Comparison of ENCODE assay signal across 20 cellular contexts in genomic region chr2:236579746-236580315, GRCh38. TPM values are rescaled to one million over a fixed set of nuclear protein-coding genes. Genes with fewer than 3 reads are reported as not detected.
DNase-seq lines count a peak whose midpoint lies in the region; ATAC-seq and TF ChIP-seq lines count a peak whose summit lies in the region.
"Had no signal": no experiment of that assay in that cellular context is flagged by ENCODE, and none has a peak within 500 bp of the region (broad histone marks: within the 10 kb centered on the region; RNA-seq: fewer than 3 reads in every experiment).

No MANE protein-coding gene starts in this region.

- H2AFZ ChIP-seq in SK-N-SH (ENCODE audit: low read depth), result no peak overlapping the region

- no peaks in the 10 kb centered on the region for H3K27me3 Mint-ChIP-seq in natural killer cell treated with Interleukin-12 subunit alpha and Interleukin-12 subunit beta and Interleukin-15 and Interleukin-18, amount 100 ng/mL, for 72 hours
- H3K27me3 Mint-ChIP-seq: activated naive CD8-positive, alpha-beta T cell treated with anti-CD3 and anti-CD28 coated beads, Interleukin-2, amount 50 U/mL, for 24 hours; effector memory CD8-positive, alpha-beta T cell had no signal

- DNase-seq in DMS 273 (lab: John Stamatoyannopoulos, UW; ENCODE audit: unreplicated experiment) (peak; percentile 10), DMS 273 treated with DMSO at 0.1 percent for 48 hours (lab: John Stamatoyannopoulos, UW) (no peak), coronary artery (ENCODE audit: low spot score) (no peak), thoracic aorta (ENCODE audit: low spot score) (no peak), NCI-H1092 treated with DMSO at 0.1 percent for 48 hours (lab: John Stamatoyannopoulos, UW) (no peak), SK-N-SH (no peak)
- no peak for DNase-seq in natural killer cell treated with Interleukin-12 subunit alpha and Interleukin-12 subunit beta and Interleukin-15 and Interleukin-18, amount 100 ng/mL, for 72 hours (ENCODE audit: low spot score)
- DNase-seq: activated naive CD8-positive, alpha-beta T cell treated with anti-CD3 and anti-CD28 coated beads, Interleukin-2, amount 50 U/mL, for 24 hours; DMS153; effector memory CD8-positive, alpha-beta T cell; NCI-H1417; NCI-H2171 treated with DMSO at 0.1 percent for 48 hours; small intestine; T-helper 1 cell had no signal

- H3K36me3 Mint-ChIP-seq in natural killer cell treated with Interleukin-12 subunit alpha and Interleukin-12 subunit beta and Interleukin-15 and Interleukin-18, amount 100 ng/mL, for 72 hours, result peaks cover 12% of the 10 kb centered on the region

- no peak overlapping the region for H3K9ac ChIP-seq in muscle layer of colon (ENCODE audit: low read length)
- no peak overlapping the region for H3K9ac ChIP-seq in SK-N-SH
- H3K9ac ChIP-seq: BLaER1 had no signal

- H3K36me3 ChIP-seq in muscle layer of colon (ENCODE audit: insufficient read depth, low read length) (peaks cover 22% of the 10 kb centered on the region), thoracic aorta (peaks cover 22% of the 10 kb centered on the region), SK-N-SH (replicated peaks in 1 of 2; ENCODE audit: control insufficient read depth in 1 of 2, insufficient read depth in 2 of 2, low read length in 1 of 2) (no peaks in the 10 kb centered on the region)
- H3K36me3 ChIP-seq: BLaER1, HAP-1 had no signal

- no peak for ATAC-seq in thoracic aorta (ENCODE audit: insufficient number of reproducible peaks, low FRiP score, low read depth)
- ATAC-seq in natural killer cell treated with Interleukin-12 subunit alpha and Interleukin-12 subunit beta and Interleukin-15 and Interleukin-18, amount 100 ng/mL, for 72 hours, result no peak
- ATAC-seq: activated naive CD8-positive, alpha-beta T cell treated with anti-CD3 and anti-CD28 coated beads, Interleukin-2, amount 50 U/mL, for 24 hours; effector memory CD8-positive, alpha-beta T cell had no signal

- TF ChIP-seq RAD21 in SK-N-SH (IDR thresholded peaks at IDR 0.05; ENCODE audit: low read length), result no peak

- H3K27me3 ChIP-seq in muscle layer of colon (ENCODE audit: control insufficient read depth in 1 of 2, insufficient read depth in 2 of 2, low read length in 2 of 2) (no peaks in the 10 kb centered on the region), thoracic aorta (replicated peaks; ENCODE audit: insufficient read depth) (no peaks in the 10 kb centered on the region), SK-N-SH (ENCODE audit: insufficient read depth) (no peaks in the 10 kb centered on the region; the same call in 1 of the 2 replicates)
- H3K27me3 ChIP-seq: BLaER1, upper lobe of left lung had no signal

- no peaks in the 10 kb centered on the region for H3F3A ChIP-seq in SK-N-SH (replicated peaks; ENCODE audit: insufficient read depth)

- no peaks in the 10 kb centered on the region for H3K79me2 ChIP-seq in SK-N-SH (ENCODE audit: insufficient read depth)

- POLR2A ChIA-PET in SK-N-SH (lab: Yijun Ruan, JAX), result no interaction called here

- H3K9me3 ChIP-seq in muscle layer of colon (ENCODE audit: low read length) (no peaks in the 10 kb centered on the region), thoracic aorta (no peaks in the 10 kb centered on the region), SK-N-SH (no peaks in the 10 kb centered on the region)
- H3K9me3 ChIP-seq: HAP-1, upper lobe of left lung had no signal

- CTCF ChIA-PET in SK-N-SH (lab: Yijun Ruan, JAX), result no interaction called here

- no peak for TF ChIP-seq CTCF in coronary artery (IDR thresholded peaks at IDR 0.05)
- no peak for TF ChIP-seq CTCF in thoracic aorta (IDR thresholded peaks at IDR 0.05)
- no peak for TF ChIP-seq CTCF in SK-N-SH (IDR thresholded peaks at IDR 0.05)

- H3K4me1 Mint-ChIP-seq in natural killer cell treated with Interleukin-12 subunit alpha and Interleukin-12 subunit beta and Interleukin-15 and Interleukin-18, amount 100 ng/mL, for 72 hours (ENCODE audit: low read depth in 2 of 2), result peaks cover 0 to 4% of the 10 kb centered on the region in 2 donors
- H3K4me1 Mint-ChIP-seq: activated naive CD8-positive, alpha-beta T cell treated with anti-CD3 and anti-CD28 coated beads, Interleukin-2, amount 50 U/mL, for 24 hours had no signal

- no peak overlapping the region for H3K4me2 ChIP-seq in SK-N-SH
- H3K4me2 ChIP-seq: BLaER1 had no signal

- no peak overlapping the region for H3K4me3 Mint-ChIP-seq in natural killer cell treated with Interleukin-12 subunit alpha and Interleukin-12 subunit beta and Interleukin-15 and Interleukin-18, amount 100 ng/mL, for 72 hours
- H3K4me3 Mint-ChIP-seq: activated naive CD8-positive, alpha-beta T cell treated with anti-CD3 and anti-CD28 coated beads, Interleukin-2, amount 50 U/mL, for 24 hours; effector memory CD8-positive, alpha-beta T cell had no signal

- no peaks in the 10 kb centered on the region for H4K20me1 ChIP-seq in SK-N-SH (ENCODE audit: insufficient read depth)
- H4K20me1 ChIP-seq: BLaER1 had no signal

- peaks cover 15% of the 10 kb centered on the region for H3K4me1 ChIP-seq in muscle layer of colon (ENCODE audit: insufficient read depth, low read length)
- H3K4me1 ChIP-seq in thoracic aorta (ENCODE audit: control insufficient read depth in 1 of 2, low read depth in 2 of 2), result peaks cover 11 to 49% of the 10 kb centered on the region in 2 donors
- no peaks in the 10 kb centered on the region for H3K4me1 ChIP-seq in SK-N-SH (ENCODE audit: control insufficient read depth in 1 of 2, insufficient read depth in 2 of 2, low read depth in 1 of 2, low read length in 1 of 2)
- H3K4me1 ChIP-seq: HAP-1, upper lobe of left lung had no signal

- H3K27ac Mint-ChIP-seq in natural killer cell treated with Interleukin-12 subunit alpha and Interleukin-12 subunit beta and Interleukin-15 and Interleukin-18, amount 100 ng/mL, for 72 hours, result no peak overlapping the region
- H3K27ac Mint-ChIP-seq: activated naive CD8-positive, alpha-beta T cell treated with anti-CD3 and anti-CD28 coated beads, Interleukin-2, amount 50 U/mL, for 24 hours had no signal

- H3K4me3 ChIP-seq in coronary artery (no peak overlapping the region), muscle layer of colon (ENCODE audit: low read depth in 1 of 2, low read length in 2 of 2) (no peak overlapping the region), thoracic aorta (no peak overlapping the region), SK-N-SH (ENCODE audit: low read depth in 2 of 2, low read length in 1 of 2) (no peak overlapping the region)
- H3K4me3 ChIP-seq: BLaER1, HAP-1, upper lobe of left lung had no signal

- WGBS in SK-N-SH (ENCODE audit: low lambda C conversion rate), result 44% methylated on average over 9 of the region's 9 CpGs

- no peak for TF ChIP-seq EP300 in SK-N-SH (IDR thresholded peaks at IDR 0.05; ENCODE audit: borderline replicate concordance in 1 of 2, low read depth in 1 of 2, low read length in 1 of 2)

- H3K27ac ChIP-seq in coronary artery (peak overlapping the region; percentile 40 to 70), muscle layer of colon (ENCODE audit: low read depth, low read length) (peak overlapping the region; percentile 1), thoracic aorta (peak overlapping the region; percentile 48 to 65), SK-N-SH (ENCODE audit: low read depth in 2 of 2, low read length in 1 of 2) (no peak overlapping the region)
- H3K27ac ChIP-seq: 22Rv1, BLaER1, upper lobe of left lung had no signal

- H3K9me3 Mint-ChIP-seq in natural killer cell treated with Interleukin-12 subunit alpha and Interleukin-12 subunit beta and Interleukin-15 and Interleukin-18, amount 100 ng/mL, for 72 hours, result no peaks in the 10 kb centered on the region
- H3K9me3 Mint-ChIP-seq: activated naive CD8-positive, alpha-beta T cell treated with anti-CD3 and anti-CD28 coated beads, Interleukin-2, amount 50 U/mL, for 24 hours; effector memory CD8-positive, alpha-beta T cell had no signal

- no peaks in the 10 kb centered on the region for H3K9me2 ChIP-seq in SK-N-SH

TF ChIP-seq in SK-N-SH, 30 proteins besides CTCF, POLR2A, EP300 and RAD21 (continues in another document):
- TF ChIP-seq GATA2 (CRISPR knock-in tag; IDR thresholded peaks at IDR 0.05), result no peak
- no peak for TF ChIP-seq NRF1 (IDR thresholded peaks at IDR 0.05; ENCODE audit: low read depth, low read length)
- TF ChIP-seq MXI1 (IDR thresholded peaks at IDR 0.05; ENCODE audit: low read depth, low read length), result no peak
- TF ChIP-seq IRF3 (IDR thresholded peaks at IDR 0.05; ENCODE audit: low read depth, low read length), result no peak
- no peak for TF ChIP-seq FOSL2 (IDR thresholded peaks at IDR 0.05; ENCODE audit: borderline replicate concordance, low read depth)
- no peak for TF ChIP-seq JUND (IDR thresholded peaks at IDR 0.05)
- TF ChIP-seq RXRA (IDR thresholded peaks at IDR 0.05; ENCODE audit: borderline replicate concordance, low read depth), result no peak
- no peak for TF ChIP-seq ELF1 (IDR thresholded peaks at IDR 0.05)
- no peak for TF ChIP-seq FOXJ3 (CRISPR knock-in tag; IDR thresholded peaks at IDR 0.05)

RNA-seq across cellular contexts. Expression of gene ACKR3, which starts 10.2 kb away (rescaled TPM):
- 10 to 100 TPM; 68.8 to 68.9 TPM for total RNA-seq in thoracic aorta
- under 1 TPM in 1 of 2 donors, not detected in 1; 0.33 TPM for total RNA-seq in natural killer cell treated with Interleukin-12 subunit alpha and Interleukin-12 subunit beta and Interleukin-15 and Interleukin-18, amount 100 ng/mL, for 72 hours
- not detected in 2 replicates for polyA plus RNA-seq in SK-N-SH (2012; rRNA removed)
- 0.05 and 0.08 TPM in 2 replicates for polyA plus RNA-seq in SK-N-SH (2012; cell fraction: cytosol; rRNA removed)
- 0.08 and 0.23 TPM in 2 replicates for polyA plus RNA-seq in SK-N-SH (2012; cell fraction: nucleus; rRNA removed)
- total RNA-seq: LHCN-M2 had no signal

Comparison
In these comparisons a context has a peak if more than half of its experiments do, and no peak if none do; other contexts are left out.
1. H3K27ac ChIP-seq: peak in coronary artery (2 of 2), muscle layer of colon (single experiment) and thoracic aorta (2 of 2); none in SK-N-SH (0 of 2).
2. RNA of gene ACKR3, which starts 10.2 kb away (total RNA-seq): 68.8 to 68.9 TPM in thoracic aorta; 0.33 TPM in natural killer cell treated with Interleukin-12 subunit alpha and Interleukin-12 subunit beta and Interleukin-15 and Interleukin-18, amount 100 ng/mL, for 72 hours; every median in the first group is over 10 times any median in the second.